ENCODE assay signal across 2 cellular contexts in genomic region chr5:26245327-26245726, GRCh38.
TF ChIP-seq lines count a peak whose summit lies in the region.

No MANE protein-coding gene starts in this region.

TF ChIP-seq in A549, 52 proteins besides CTCF, POLR2A, EP300 and RAD21:
- TF ChIP-seq HMGXB4 (CRISPR knock-in tag; IDR thresholded peaks at IDR 0.05; ENCODE audit: borderline replicate concordance): no peak
- TF ChIP-seq SREBF2 (IDR thresholded peaks at IDR 0.05): no peak
- TF ChIP-seq CEBPB (IDR thresholded peaks at IDR 0.05): no peak
- no peak for TF ChIP-seq HEYL (CRISPR knock-in tag; IDR thresholded peaks at IDR 0.05)
- no peak for TF ChIP-seq RNF2 (IDR thresholded peaks at IDR 0.05; ENCODE audit: borderline replicate concordance, low read depth)
- no peak for TF ChIP-seq FOXS1 (CRISPR knock-in tag; IDR thresholded peaks at IDR 0.05)
- TF ChIP-seq FOSL2 (IDR thresholded peaks at IDR 0.05): no peak
- TF ChIP-seq FOSL2 (CRISPR knock-in tag; IDR thresholded peaks at IDR 0.05): no peak
- TF ChIP-seq ATOH8 (CRISPR knock-in tag; IDR thresholded peaks at IDR 0.05; ENCODE audit: low read depth): no peak
- TF ChIP-seq E2F6 (IDR thresholded peaks at IDR 0.05; ENCODE audit: borderline replicate concordance, low read depth): no peak

TF ChIP-seq in HepG2, 621 proteins besides CTCF, POLR2A, EP300 and RAD21 (continued from another document):
- TF ChIP-seq UBTF (CRISPR knock-in tag; IDR thresholded peaks at IDR 0.05): no peak
- TF ChIP-seq ZBTB43 (CRISPR knock-in tag; conservative IDR thresholded peaks at IDR 0.05): no peak
- no peak for TF ChIP-seq GTF2F1 (IDR thresholded peaks at IDR 0.05; ENCODE audit: low read length)
- no peak for TF ChIP-seq FOXO4 (CRISPR knock-in tag; conservative IDR thresholded peaks at IDR 0.05)
